ENCODE assay signal across 19 cellular contexts in genomic region chr12:52795332-52795674, GRCh38. TPM values are rescaled to one million over a fixed set of nuclear protein-coding genes. Genes with fewer than 3 reads are reported as not detected.
"Had no signal": no experiment of that assay in that cellular context is flagged by ENCODE, and none has a peak within 500 bp of the region (broad histone marks: within the 10 kb centered on the region; RNA-seq: fewer than 3 reads in every experiment).

No MANE protein-coding gene starts in this region.

RNA-seq across cellular contexts. Expression of gene KRT3, which starts 0.6 kb away (rescaled TPM):
- total RNA-seq: activated naive CD4-positive, alpha-beta T cell treated with anti-CD3 and anti-CD28 coated beads for 36 hours; activated naive CD8-positive, alpha-beta T cell treated with anti-CD3 and anti-CD28 coated beads for 36 hours; activated T-cell treated with anti-CD3 and anti-CD28 coated beads, Interleukin-2, amount 50 U/mL, for 4 hours; activated T-cell treated with anti-CD3 and anti-CD28 coated beads, Interleukin-2, amount 50 U/mL, for 72 hours; activated T-helper 17 cell treated with anti-CD3 and anti-CD28 coated beads, Interleukin-2, amount 50 U/mL, for 72 hours; activated T-helper 2 cell treated with anti-CD3 and anti-CD28 coated beads, Interferon-gamma antibody, Interleukin-2, Interleukin-4, amounts not matched to agents 10 μg/mL and 5 μg/mL and 100 μg/mL, durations not matched to agents 14 hours and 24 hours and 36 hours; adrenal gland; aorta; ascending aorta; body of pancreas; breast epithelium; cardiac muscle cell; cardiac septum; cerebellum; chondrocyte had no signal

RNA-seq across cellular contexts. Expression of gene KRT76, which starts 18.2 kb away (rescaled TPM):
- total RNA-seq: activated naive CD4-positive, alpha-beta T cell treated with anti-CD3 and anti-CD28 coated beads for 36 hours; activated naive CD4-positive, alpha-beta T cell treated with anti-CD3 and anti-CD28 coated beads, Interleukin-2, amount 50 U/mL, for 72 hours; activated naive CD8-positive, alpha-beta T cell treated with anti-CD3 and anti-CD28 coated beads for 36 hours; activated T-cell treated with anti-CD3 and anti-CD28 coated beads, Interleukin-2, amount 50 U/mL, for 4 hours; activated T-cell treated with anti-CD3 and anti-CD28 coated beads, Interleukin-2, amount 50 U/mL, for 72 hours; activated T-helper 1 cell treated with anti-CD3 and anti-CD28 coated beads, Interleukin-12 subunit alpha, Interleukin-12 subunit beta, Interleukin-2, Interleukin-4 antibody, amounts not matched to agents 30 ng/mL and 10 ng/mL and 1 ng/mL, durations not matched to agents 14 hours and 24 hours and 36 hours; activated T-helper 17 cell treated with anti-CD3 and anti-CD28 coated beads, Interleukin-2, amount 50 U/mL, for 72 hours; activated T-helper 2 cell treated with anti-CD3 and anti-CD28 coated beads, Interferon-gamma antibody, Interleukin-2, Interleukin-4, amounts not matched to agents 10 μg/mL and 5 μg/mL and 100 μg/mL, durations not matched to agents 14 hours and 24 hours and 36 hours; adrenal gland; aorta; ascending aorta; astrocyte; body of pancreas; breast epithelium; bronchial epithelial cell; cardiac muscle cell; cardiac septum; cerebellum; chondrocyte had no signal

RNA-seq across cellular contexts. Expression of gene KRT4, which starts 18.6 kb away (rescaled TPM):
- total RNA-seq: activated naive CD4-positive, alpha-beta T cell treated with anti-CD3 and anti-CD28 coated beads for 36 hours; activated naive CD4-positive, alpha-beta T cell treated with anti-CD3 and anti-CD28 coated beads, Interleukin-2, amount 50 U/mL, for 72 hours; activated T-cell treated with anti-CD3 and anti-CD28 coated beads, Interleukin-2, amount 50 U/mL, for 4 hours; activated T-helper 1 cell treated with anti-CD3 and anti-CD28 coated beads, Interleukin-12 subunit alpha, Interleukin-12 subunit beta, Interleukin-2, Interleukin-4 antibody, amounts not matched to agents 30 ng/mL and 10 ng/mL and 1 ng/mL, durations not matched to agents 14 hours and 24 hours and 36 hours; activated T-helper 17 cell treated with anti-CD3 and anti-CD28 coated beads, Interleukin-2, amount 50 U/mL, for 72 hours; activated T-helper 2 cell treated with anti-CD3 and anti-CD28 coated beads, Interferon-gamma antibody, Interleukin-2, Interleukin-4, amounts not matched to agents 10 μg/mL and 5 μg/mL and 100 μg/mL, durations not matched to agents 14 hours and 24 hours and 36 hours; aorta; ascending aorta; astrocyte; cardiac muscle cell; cardiac septum; cerebellum had no signal

RNA-seq across cellular contexts. Expression of gene KRT79, which starts 38.8 kb away (rescaled TPM):
- total RNA-seq: activated naive CD4-positive, alpha-beta T cell treated with anti-CD3 and anti-CD28 coated beads for 36 hours; activated T-helper 1 cell treated with anti-CD3 and anti-CD28 coated beads, Interleukin-12 subunit alpha, Interleukin-12 subunit beta, Interleukin-2, Interleukin-4 antibody, amounts not matched to agents 30 ng/mL and 10 ng/mL and 1 ng/mL, durations not matched to agents 14 hours and 24 hours and 36 hours; activated T-helper 2 cell treated with anti-CD3 and anti-CD28 coated beads, Interferon-gamma antibody, Interleukin-2, Interleukin-4, amounts not matched to agents 10 μg/mL and 5 μg/mL and 100 μg/mL, durations not matched to agents 14 hours and 24 hours and 36 hours; adrenal gland; aorta; ascending aorta; body of pancreas; cardiac muscle cell; cardiac septum; cerebellum had no signal

RNA-seq across cellular contexts. Expression of gene KRT78, which starts 53.5 kb away (rescaled TPM):
- total RNA-seq: activated naive CD4-positive, alpha-beta T cell treated with anti-CD3 and anti-CD28 coated beads for 36 hours; activated naive CD4-positive, alpha-beta T cell treated with anti-CD3 and anti-CD28 coated beads, Interleukin-2, amount 50 U/mL, for 72 hours; activated naive CD8-positive, alpha-beta T cell treated with anti-CD3 and anti-CD28 coated beads for 36 hours; activated T-cell treated with anti-CD3 and anti-CD28 coated beads, Interleukin-2, amount 50 U/mL, for 4 hours; activated T-cell treated with anti-CD3 and anti-CD28 coated beads, Interleukin-2, amount 50 U/mL, for 72 hours; activated T-helper 1 cell treated with anti-CD3 and anti-CD28 coated beads, Interleukin-12 subunit alpha, Interleukin-12 subunit beta, Interleukin-2, Interleukin-4 antibody, amounts not matched to agents 30 ng/mL and 10 ng/mL and 1 ng/mL, durations not matched to agents 14 hours and 24 hours and 36 hours; activated T-helper 17 cell treated with anti-CD3 and anti-CD28 coated beads, Interleukin-2, amount 50 U/mL, for 72 hours; activated T-helper 2 cell treated with anti-CD3 and anti-CD28 coated beads, Interferon-gamma antibody, Interleukin-2, Interleukin-4, amounts not matched to agents 10 μg/mL and 5 μg/mL and 100 μg/mL, durations not matched to agents 14 hours and 24 hours and 36 hours; adrenal gland; aorta; ascending aorta; astrocyte; body of pancreas; cardiac muscle cell; cardiac septum; cerebellum; chondrocyte had no signal
